ENCODE assay signal across 8 cellular contexts in the genomic region with DNA sequence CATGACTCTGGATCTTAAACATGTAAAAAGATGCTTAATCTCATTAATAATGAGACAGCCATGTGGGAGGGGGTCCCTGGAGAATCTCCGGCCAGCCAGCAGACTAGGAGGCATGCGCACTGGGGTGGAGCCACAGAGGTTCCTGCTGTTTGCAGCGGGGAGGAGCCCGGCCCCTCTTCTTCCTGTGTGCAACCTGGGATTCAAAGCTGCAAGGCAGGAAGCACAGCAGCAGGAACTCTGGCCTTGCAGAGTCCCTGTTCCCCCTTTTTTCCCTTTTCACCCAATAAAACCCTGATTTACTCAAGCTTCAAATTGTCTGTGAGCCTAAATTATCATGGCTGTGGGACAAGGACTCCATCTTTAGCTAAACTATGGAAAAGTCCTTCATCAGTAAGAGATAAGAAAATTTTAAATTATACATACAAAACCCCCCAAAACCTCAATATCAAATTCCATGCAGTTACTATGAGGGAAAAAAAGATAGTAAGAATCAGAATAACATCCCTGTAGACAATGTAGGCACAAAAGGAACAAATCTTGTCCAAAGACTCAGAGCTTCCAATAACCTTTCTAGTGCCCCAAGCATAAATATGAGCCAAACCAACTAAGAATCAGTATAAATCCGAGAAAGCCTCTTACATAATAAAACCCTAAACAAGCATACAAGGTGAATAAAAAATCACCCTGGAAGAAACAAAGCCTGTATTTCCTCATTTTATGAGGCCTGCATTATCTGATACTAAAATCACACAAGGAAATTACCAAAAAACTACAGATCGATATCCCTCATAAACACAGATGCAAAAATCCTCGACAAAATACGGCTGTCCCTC. TPM values are rescaled to one million over a fixed set of nuclear protein-coding genes. Genes with fewer than 3 reads are reported as not detected.
DNase-seq lines count a peak whose midpoint lies in the region; ATAC-seq, FAIRE-seq and TF ChIP-seq lines count a peak whose summit lies in the region.

No MANE protein-coding gene starts in this region.

- peak; percentile 93 for ATAC-seq in GM21737 (IDR thresholded peaks at IDR 0.05; ENCODE audit: unreplicated experiment)

- DNase-seq in D341Med (ENCODE audit: low spot score) (peak; percentile 85), NCI-H146 treated with DMSO at 0.1 percent for 48 hours (lab: John Stamatoyannopoulos, UW; ENCODE audit: unreplicated experiment) (peak; percentile 4), adrenal gland (peak in 6 of 7 donors; percentile 47 to 80 (median 62)), D721Med (ENCODE audit: insufficient read length, low spot score) (no peak), DMS79 treated with DMSO at 0.1 percent for 48 hours (lab: John Stamatoyannopoulos, UW) (no peak)
- DNase-seq in stimulated activated CD4-positive, alpha-beta T cell treated with anti-CD3 and anti-CD28 coated beads, Interleukin-12 subunit alpha, Interleukin-12 subunit beta, amount 100 ng/mL, for 4 hours = peak; percentile 13

- no peak for FAIRE-seq in D721Med (lab: Jason Lieb, UNC)

- no peak for TF ChIP-seq CTCF in adrenal gland (IDR thresholded peaks at IDR 0.05)
- TF ChIP-seq CTCF in D721Med (IDR thresholded peaks at IDR 0.05; ENCODE audit: insufficient read depth, missing control alignments) = no peak

- no peaks in the 10 kb centered on the region for H3K36me3 ChIP-seq in adrenal gland (replicated peaks in 1 of 2)
- no peaks in the 10 kb centered on the region for H3K36me3 ChIP-seq in iPS-20b (ENCODE audit: insufficient read depth, low read depth, low read length)

- H3K4me3 ChIP-seq in adrenal gland = no peak overlapping the region
- peak overlapping the region; percentile 40; the same call in 1 of the 2 replicates for H3K4me3 ChIP-seq in iPS-20b (ENCODE audit: low read length)

- intact Hi-C loops in adrenal gland (cut with DNase I) = no loop called here

- peak overlapping the region; percentile 67; the same call in 1 of the 2 replicates for H3K9ac ChIP-seq in iPS-20b (ENCODE audit: low read depth, low read length)

- H3K27ac ChIP-seq in adrenal gland (peak overlapping the region in 2 of 5 donors; percentile 9 to 38), iPS-20b (ENCODE audit: low read length) (peak overlapping the region; percentile 12)

- no peaks in the 10 kb centered on the region for H3K9me3 ChIP-seq in adrenal gland (replicated peaks in 1 of 3)
- H3K9me3 ChIP-seq in iPS-20b (ENCODE audit: insufficient read depth, low read depth, low read length) = no peaks in the 10 kb centered on the region

- no peak for TF ChIP-seq POLR2A in adrenal gland (IDR thresholded peaks at IDR 0.05)

- WGBS in adrenal gland, 4 donors = 38 to 58% (median 47%) methylated on average over 7 to 8 of the region's 8 CpGs

- H3K27me3 ChIP-seq in adrenal gland (no peaks in the 10 kb centered on the region), iPS-20b (ENCODE audit: insufficient read depth, low read length) (no peaks in the 10 kb centered on the region)

- H3K4me1 ChIP-seq in adrenal gland (replicated peaks in 1 of 2) = peaks cover 27 to 42% of the 10 kb centered on the region in 2 donors
- H3K4me1 ChIP-seq in iPS-20b (ENCODE audit: insufficient read depth, low read length) = peaks cover 26% of the 10 kb centered on the region

RNA-seq across cellular contexts. Expression of a gene that starts 12.1 kb away (rescaled TPM):
- 10 to 100 TPM; 40.6 to 95.0 (median 51.3) TPM for total RNA-seq in adrenal gland
- 100 to 1,000 TPM in 1 of 3 donors, 10 to 100 TPM in 2; 61.0 to 121 (median 83.4) TPM for polyA plus RNA-seq in adrenal gland

RNA-seq across cellular contexts. Expression of a gene that starts 43.3 kb away (rescaled TPM):
- total RNA-seq in adrenal gland = 10 to 100 TPM; 19.2 to 39.9 (median 22.7) TPM
- polyA plus RNA-seq in adrenal gland = 10 to 100 TPM in 2 of 3 donors, 1 to 10 TPM in 1; 5.4 to 19.8 (median 10.1) TPM

Comparison
In these comparisons a context has a peak if more than half of its experiments do, and no peak if none do; other contexts are left out.
1. DNase-seq: peak in D341Med (single experiment), NCI-H146 treated with DMSO at 0.1 percent for 48 hours (single experiment), adrenal gland (6 of 7) and stimulated activated CD4-positive, alpha-beta T cell treated with anti-CD3 and anti-CD28 coated beads, Interleukin-12 subunit alpha, Interleukin-12 subunit beta, amount 100 ng/mL, for 4 hours (single experiment); none in D721Med (single experiment) and DMS79 treated with DMSO at 0.1 percent for 48 hours (single experiment).